21 cellular contexts compared by ENCODE assay signal in the genomic region with DNA sequence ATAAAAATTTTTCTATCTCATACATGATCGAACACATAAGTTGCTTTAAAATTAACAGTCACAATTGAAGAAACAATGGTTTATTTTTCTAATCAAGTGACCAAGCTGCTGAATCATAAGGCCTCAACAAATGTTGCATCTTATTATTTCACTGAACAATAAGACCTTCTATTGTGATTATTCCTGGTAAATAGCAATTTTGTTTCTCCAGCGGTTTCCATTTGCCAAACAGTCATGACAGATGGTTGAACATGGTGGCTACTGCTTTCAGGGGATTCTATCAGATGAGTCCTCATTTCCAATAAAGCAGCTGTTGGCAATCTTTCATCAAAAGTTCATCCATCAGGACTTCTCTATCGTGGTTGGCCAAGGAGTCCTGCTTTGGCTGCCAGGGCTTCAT. TPM values are rescaled to one million over a fixed set of nuclear protein-coding genes. Genes with fewer than 3 reads are reported as not detected.
DNase-seq lines count a peak whose midpoint lies in the region; ATAC-seq, FAIRE-seq and TF ChIP-seq lines count a peak whose summit lies in the region.
"Had no signal": no experiment of that assay in that cellular context is flagged by ENCODE, and none has a peak within 500 bp of the region (broad histone marks: within the 10 kb centered on the region; RNA-seq: fewer than 3 reads in every experiment).

No MANE protein-coding gene starts in this region.

- no peak overlapping the region for H3K27ac Mint-ChIP-seq in activated CD8-positive, alpha-beta T cell treated with anti-CD3 and anti-CD28 coated beads for 36 hours
- H3K27ac Mint-ChIP-seq: CD4-positive, CD25-positive, alpha-beta regulatory T cell had no signal

- no peaks in the 10 kb centered on the region for H3K9me3 ChIP-seq in A673 (ENCODE audit: low read depth, low read length, poor library complexity, severe bottlenecking)
- no peaks in the 10 kb centered on the region for H3K9me3 ChIP-seq in K562 (replicated peaks; ENCODE audit: control insufficient read depth, insufficient read depth, low read depth, low read length)
- H3K9me3 ChIP-seq: BE2C had no signal

- in situ Hi-C loops in K562 (cut with MboI) = no loop called here

- no peaks in the 10 kb centered on the region for H4K20me1 ChIP-seq in K562 (replicated peaks; ENCODE audit: control insufficient read depth, insufficient read depth, low read length)

- DNase-seq in A673 (ENCODE audit: low spot score) (no peak), K562 (ENCODE audit: extremely low read depth in 1 of 4, low spot score in 3 of 4) (no peak), frontal cortex (ENCODE audit: low spot score in 2 of 2) (no peak), pons (ENCODE audit: low spot score) (peak; percentile 95)
- DNase-seq in activated CD8-positive, alpha-beta T cell treated with anti-CD3 and anti-CD28 coated beads for 36 hours = no peak
- no peak for DNase-seq in stimulated activated CD4-positive, alpha-beta T cell treated with anti-CD3 and anti-CD28 coated beads, Interleukin-4, amount 100 ng/mL, for 1 hour
- DNase-seq in stimulated activated CD4-positive, alpha-beta T cell treated with anti-CD3 and anti-CD28 coated beads, Interleukin-4, amount 100 ng/mL, for 4 hours = no peak
- DNase-seq: 8988T; BE2C; CD4-positive, CD25-positive, alpha-beta regulatory T cell; COR-L47; NCI-H1105; NCI-H2081; NCI-H2171 treated with DMSO at 0.1 percent for 48 hours; OCI-M1; SHP77 had no signal

- POLR2A ChIA-PET in A673 (lab: Charles Lee; ENCODE audit: low non-redundant PET) = no interaction called here
- POLR2A ChIA-PET in K562 (lab: Yijun Ruan, JAX) = no interaction called here
- POLR2A ChIA-PET in activated CD8-positive, alpha-beta T cell treated with anti-CD3 and anti-CD28 coated beads for 36 hours (lab: Charles Lee) = no interaction called here

- TF ChIP-seq RAD21 in K562 (CRISPR knock-in tag; conservative IDR thresholded peaks at IDR 0.05 in 1 of 2, IDR thresholded peaks at IDR 0.05 in 1 of 2) = no peak

- no peaks in the 10 kb centered on the region for H3K4me1 ChIP-seq in A673 (ENCODE audit: insufficient read depth, low read length, poor library complexity, severe bottlenecking)
- H3K4me1 ChIP-seq in K562 (replicated peaks in 1 of 2; ENCODE audit: control insufficient read depth in 2 of 2, insufficient read depth in 2 of 2, low read length in 2 of 2) = no peaks in the 10 kb centered on the region
- H3K4me1 ChIP-seq: BE2C had no signal

- FAIRE-seq in K562 (lab: Jason Lieb, UNC) = no peak
- FAIRE-seq in frontal cortex (lab: Jason Lieb, UNC) = peak; percentile 98
- FAIRE-seq: G401.6, H54 had no signal

- no peak overlapping the region for H2AFZ ChIP-seq in K562 (ENCODE audit: low read depth, low read length)

- no peak overlapping the region for H3K9ac ChIP-seq in K562 (ENCODE audit: insufficient read depth in 1 of 2, low read depth in 2 of 2, low read length in 2 of 2)

- H3K4me3 Mint-ChIP-seq in activated CD8-positive, alpha-beta T cell treated with anti-CD3 and anti-CD28 coated beads for 36 hours = no peak overlapping the region
- H3K4me3 Mint-ChIP-seq: CD4-positive, CD25-positive, alpha-beta regulatory T cell had no signal

- no peak overlapping the region for H3K4me2 ChIP-seq in K562 (ENCODE audit: insufficient read depth, low read length)

- 97% methylated on average over 3 of the region's 3 CpGs for WGBS in K562 (ENCODE audit: insufficient coverage, low coverage, missing lambda C conversion rate)

- H3K27ac ChIP-seq in A673 (ENCODE audit: low read depth, low read length, poor library complexity, severe bottlenecking) (no peak overlapping the region), K562 (ENCODE audit: extremely low read depth, low read depth, low read length) (no peak overlapping the region)

- intact Hi-C loops in A673 (cut with micrococcal nuclease; ENCODE audit: unreplicated experiment) (no loop called here), K562 (cut with micrococcal nuclease) (no loop called here)
- intact Hi-C loops in activated CD8-positive, alpha-beta T cell treated with anti-CD3 and anti-CD28 coated beads for 36 hours (cut with micrococcal nuclease) = no loop called here

- no peak for TF ChIP-seq EP300 in K562 (IDR thresholded peaks at IDR 0.05; ENCODE audit: low read length)

- H3K4me3 ChIP-seq in A673 (ENCODE audit: low read depth, low read length, poor library complexity, severe bottlenecking) = no peak overlapping the region
- no peak overlapping the region for H3K4me3 ChIP-seq in K562

- BruUV-seq in A673 (replicated peaks; lab: Mats Ljungman, UMichigan) (TSS peak; percentile 29), K562 (replicated peaks; lab: Mats Ljungman, UMichigan) (TSS peak; percentile 28)

- no peaks in the 10 kb centered on the region for H3K4me1 Mint-ChIP-seq in activated CD8-positive, alpha-beta T cell treated with anti-CD3 and anti-CD28 coated beads for 36 hours (ENCODE audit: low read depth)

- no peak for TF ChIP-seq POLR2A in K562 (conservative IDR thresholded peaks at IDR 0.05)

- CTCF ChIA-PET in A673 (lab: Charles Lee) (no interaction called here), K562 (lab: Yijun Ruan, JAX; ENCODE audit: low intra/inter-chr PET ratio) (no interaction called here)
- CTCF ChIA-PET in activated CD8-positive, alpha-beta T cell treated with anti-CD3 and anti-CD28 coated beads for 36 hours (lab: Charles Lee) = interaction anchor here (0.9 to 2.4 kb wide), 2 partner anchors 13 to 93 kb away, joined by 3 to 8 read pairs; partner anchors contain the start of gene TOMM20L

- H3K27me3 Mint-ChIP-seq in activated CD8-positive, alpha-beta T cell treated with anti-CD3 and anti-CD28 coated beads for 36 hours = no peaks in the 10 kb centered on the region
- H3K27me3 Mint-ChIP-seq: CD4-positive, CD25-positive, alpha-beta regulatory T cell had no signal

- H3K9me3 Mint-ChIP-seq in activated CD8-positive, alpha-beta T cell treated with anti-CD3 and anti-CD28 coated beads for 36 hours = no peaks in the 10 kb centered on the region
- H3K9me3 Mint-ChIP-seq: CD4-positive, CD25-positive, alpha-beta regulatory T cell had no signal

- H3K79me2 ChIP-seq in K562 (ENCODE audit: control insufficient read depth, insufficient read depth, low read length) = peaks cover 7% of the 10 kb centered on the region; the same call in 2 of the 3 replicates

- peaks cover 48% of the 10 kb centered on the region for H3K36me3 ChIP-seq in A673 (ENCODE audit: insufficient read depth, low read length, poor library complexity, severe bottlenecking)
- peaks cover 59% of the 10 kb centered on the region; the same call in 2 of the 3 replicates for H3K36me3 ChIP-seq in K562 (ENCODE audit: control insufficient read depth, insufficient read depth, low read length)

- TF ChIP-seq CTCF in A673 (conservative IDR thresholded peaks at IDR 0.05; ENCODE audit: low read depth, low read length) (no peak), K562 (IDR thresholded peaks at IDR 0.05 in 2 of 3, conservative IDR thresholded peaks at IDR 0.05 in 1 of 3; ENCODE audit: insufficient read depth in 2 of 3, low read depth in 1 of 3, low read length in 3 of 3) (no peak)
- TF ChIP-seq CTCF in activated CD8-positive, alpha-beta T cell treated with anti-CD3 and anti-CD28 coated beads for 36 hours (IDR thresholded peaks at IDR 0.05) = no peak

- ATAC-seq in K562 = no peak
- no peak for ATAC-seq in activated CD8-positive, alpha-beta T cell treated with anti-CD3 and anti-CD28 coated beads for 36 hours
- no peak for ATAC-seq in HG03565 (IDR thresholded peaks at IDR 0.05; ENCODE audit: unreplicated experiment)

- peaks cover 28% of the 10 kb centered on the region for H3K36me3 Mint-ChIP-seq in activated CD8-positive, alpha-beta T cell treated with anti-CD3 and anti-CD28 coated beads for 36 hours (ENCODE audit: low read depth)

- H3K27me3 ChIP-seq in A673 (replicated peaks; ENCODE audit: insufficient read depth, low read depth, low read length, poor library complexity) (no peaks in the 10 kb centered on the region), K562 (ENCODE audit: control insufficient read depth in 2 of 2, insufficient read depth in 2 of 2, low read length in 2 of 2) (no peaks in the 10 kb centered on the region)
- H3K27me3 ChIP-seq: BE2C had no signal

- no peaks in the 10 kb centered on the region for H3K9me1 ChIP-seq in K562 (ENCODE audit: control insufficient read depth, insufficient read depth, low read length)

RNA-seq across cellular contexts. Expression of gene TOMM20L, which starts 13.0 kb away (rescaled TPM):
- not detected in 2 replicates for total RNA-seq in A673 (2021)
- total RNA-seq in K562 (2011; cell fraction: chromatin; rRNA removed; ENCODE audit: low replicate concordance) = not detected in 2 replicates
- not detected in 2 replicates for total RNA-seq in K562 (2011; cell fraction: nucleolus; rRNA removed)
- not detected in 2 replicates for total RNA-seq in K562 (2011; cell fraction: nucleoplasm; rRNA removed)
- total RNA-seq in K562 (2014; rRNA removed) = not detected in 2 replicates
- total RNA-seq in K562 (2014; rRNA removed; fragmentation: Illumina TruSeq; extraction: Trizol) = not detected in 2 replicates
- total RNA-seq in K562 (2015; rRNA removed; fragmentation: Illumina TruSeq; extraction: Trizol) = not detected in 2 replicates
- not detected in 2 replicates for total RNA-seq in K562 (2021)
- not detected in 2 replicates for polyA plus RNA-seq in K562 (2011; rRNA removed)
- polyA plus RNA-seq in K562 (2011; cell fraction: cytosol; rRNA removed) = not detected in 2 replicates
- not detected in 2 replicates for polyA plus RNA-seq in K562 (2011; cell fraction: nucleus; rRNA removed)
- polyA plus RNA-seq in K562 (2012) = not detected in 2 replicates
- polyA plus RNA-seq in K562 (2014; fragmentation: Illumina TruSeq; extraction: Trizol) = not detected in 2 replicates
- not detected for polyA plus RNA-seq in K562 (2014; fragmentation: Nextera tagmentation; extraction: Ambion mirVana)
- polyA plus RNA-seq in K562 (2014; rRNA removed) = not detected in 2 replicates
- polyA minus RNA-seq in K562 (2011; rRNA and poly(A)+ RNA removed) = not detected in 2 replicates
- polyA minus RNA-seq in K562 (2011; cell fraction: cytosol; rRNA and poly(A)+ RNA removed) = not detected in 2 replicates
- polyA minus RNA-seq in K562 (2011; cell fraction: nucleus; rRNA and poly(A)+ RNA removed) = not detected in 2 replicates
- total RNA-seq in frontal cortex = not detected
- total RNA-seq in activated CD8-positive, alpha-beta T cell treated with anti-CD3 and anti-CD28 coated beads for 36 hours = not detected
- total RNA-seq: CD4-positive, CD25-positive, alpha-beta regulatory T cell; NCI-H460; RPMI7951 had no signal

RNA-seq across cellular contexts. Expression of gene TIMM9, which starts 18.6 kb away (rescaled TPM):
- total RNA-seq in A673 (2021) (60.3 and 65.7 TPM in 2 replicates), K562 (2014; rRNA removed) (42.9 and 48.2 TPM in 2 replicates), K562 (2014; rRNA removed; fragmentation: Illumina TruSeq; extraction: Trizol) (50.9 and 59.9 TPM in 2 replicates), K562 (2015; rRNA removed; fragmentation: Illumina TruSeq; extraction: Trizol) (59.7 and 62.9 TPM in 2 replicates), K562 (2021) (53.2 and 61.2 TPM in 2 replicates), frontal cortex (23.2 TPM)
- total RNA-seq in K562 (2011; cell fraction: chromatin; rRNA removed; ENCODE audit: low replicate concordance) = 9.5 and 14.4 TPM in 2 replicates
- 9.0 and 9.1 TPM in 2 replicates for total RNA-seq in K562 (2011; cell fraction: nucleolus; rRNA removed)
- total RNA-seq in K562 (2011; cell fraction: nucleoplasm; rRNA removed) = 11.4 and 11.7 TPM in 2 replicates
- polyA plus RNA-seq in K562 (2011; rRNA removed) (24.7 and 28.0 TPM in 2 replicates), K562 (2014; fragmentation: Illumina TruSeq; extraction: Trizol) (76.8 and 101 TPM in 2 replicates), K562 (2014; fragmentation: Nextera tagmentation; extraction: Ambion mirVana) (10 to 100 TPM; 84.3 to 89.4 TPM), K562 (2014; rRNA removed) (54.3 and 63.0 TPM in 2 replicates)
- 25.7 and 37.3 TPM in 2 replicates for polyA plus RNA-seq in K562 (2011; cell fraction: cytosol; rRNA removed)
- polyA plus RNA-seq in K562 (2011; cell fraction: nucleus; rRNA removed) = 8.1 and 9.5 TPM in 2 replicates
- 87.1 and 109 TPM in 2 replicates for polyA plus RNA-seq in K562 (2012)
- 40.4 and 40.5 TPM in 2 replicates for polyA minus RNA-seq in K562 (2011; rRNA and poly(A)+ RNA removed)
- 9.5 and 17.4 TPM in 2 replicates for polyA minus RNA-seq in K562 (2011; cell fraction: cytosol; rRNA and poly(A)+ RNA removed)
- polyA minus RNA-seq in K562 (2011; cell fraction: nucleus; rRNA and poly(A)+ RNA removed) = 5.1 and 11.6 TPM in 2 replicates
- total RNA-seq in activated CD8-positive, alpha-beta T cell treated with anti-CD3 and anti-CD28 coated beads for 36 hours = 10 to 100 TPM; 63.9 to 71.8 TPM

RNA-seq across cellular contexts. Expression of gene KIAA0586, which starts 18.8 kb away (rescaled TPM):
- total RNA-seq in A673 (2021) (42.1 and 45.3 TPM in 2 replicates), K562 (2014; rRNA removed) (13.9 and 15.0 TPM in 2 replicates), K562 (2014; rRNA removed; fragmentation: Illumina TruSeq; extraction: Trizol) (30.9 and 37.5 TPM in 2 replicates), K562 (2015; rRNA removed; fragmentation: Illumina TruSeq; extraction: Trizol) (24.2 and 27.9 TPM in 2 replicates), K562 (2021) (21.2 and 24.4 TPM in 2 replicates), frontal cortex (26.9 TPM)
- 27.4 and 83.3 TPM in 2 replicates for total RNA-seq in K562 (2011; cell fraction: chromatin; rRNA removed; ENCODE audit: low replicate concordance)
- 10.5 and 17.0 TPM in 2 replicates for total RNA-seq in K562 (2011; cell fraction: nucleolus; rRNA removed)
- 25.1 and 26.0 TPM in 2 replicates for total RNA-seq in K562 (2011; cell fraction: nucleoplasm; rRNA removed)
- polyA plus RNA-seq in K562 (2011; rRNA removed) (27.9 and 28.7 TPM in 2 replicates), K562 (2014; fragmentation: Illumina TruSeq; extraction: Trizol) (21.3 and 22.6 TPM in 2 replicates), K562 (2014; fragmentation: Nextera tagmentation; extraction: Ambion mirVana) (10 to 100 TPM; 11.2 to 14.7 TPM), K562 (2014; rRNA removed) (10.0 and 11.4 TPM in 2 replicates)
- polyA plus RNA-seq in K562 (2011; cell fraction: cytosol; rRNA removed) = 7.8 and 11.2 TPM in 2 replicates
- polyA plus RNA-seq in K562 (2011; cell fraction: nucleus; rRNA removed) = 18.6 and 26.3 TPM in 2 replicates
- 15.9 and 16.4 TPM in 2 replicates for polyA plus RNA-seq in K562 (2012)
- 89.9 and 104 TPM in 2 replicates for polyA minus RNA-seq in K562 (2011; rRNA and poly(A)+ RNA removed)
- polyA minus RNA-seq in K562 (2011; cell fraction: cytosol; rRNA and poly(A)+ RNA removed) = 22.8 and 31.9 TPM in 2 replicates
- polyA minus RNA-seq in K562 (2011; cell fraction: nucleus; rRNA and poly(A)+ RNA removed) = 24.5 and 48.8 TPM in 2 replicates
- total RNA-seq in activated CD8-positive, alpha-beta T cell treated with anti-CD3 and anti-CD28 coated beads for 36 hours = 10 to 100 TPM; 23.4 TPM
